Comparison of ENCODE assay signal across 33 cellular contexts in genomic region chr7:11529382-11529781, GRCh38.
"Had no signal": no experiment of that assay in that cellular context is flagged by ENCODE, and none has a peak within 500 bp of the region (broad histone marks: within the 10 kb centered on the region; RNA-seq: fewer than 3 reads in every experiment).

No MANE protein-coding gene starts in this region.

- H3K4me1 Mint-ChIP-seq: activated B cell treated with CpG ODN at 0.5 μM for 24 hours; activated naive CD4-positive, alpha-beta T cell treated with anti-CD3 and anti-CD28 coated beads, Interleukin-2, amount 50 U/mL, for 24 hours; activated naive CD8-positive, alpha-beta T cell treated with anti-CD3 and anti-CD28 coated beads for 36 hours; activated naive CD8-positive, alpha-beta T cell treated with anti-CD3 and anti-CD28 coated beads, Interleukin-2, amount 50 U/mL, for 24 hours had no signal

- H3K27me3 Mint-ChIP-seq: activated B cell treated with CpG ODN at 0.5 μM for 24 hours; activated CD8-positive, alpha-beta T cell treated with anti-CD3 and anti-CD28 coated beads for 36 hours; activated naive CD8-positive, alpha-beta T cell treated with anti-CD3 and anti-CD28 coated beads for 36 hours; activated naive CD8-positive, alpha-beta T cell treated with anti-CD3 and anti-CD28 coated beads, Interleukin-2, amount 50 U/mL, for 24 hours had no signal

- ATAC-seq: activated CD4-positive, CD25-positive, alpha-beta regulatory T cell treated with anti-CD3 and anti-CD28 coated beads, Interleukin-2, amount 50 U/mL, for 24 hours; activated CD8-positive, alpha-beta T cell treated with anti-CD3 and anti-CD28 coated beads for 36 hours; activated naive CD8-positive, alpha-beta T cell treated with anti-CD3 and anti-CD28 coated beads, Interleukin-2, amount 50 U/mL, for 24 hours; body of pancreas; esophagus mucosa had no signal

- H3K27me3 ChIP-seq: adrenal gland, body of pancreas had no signal

- H3K36me3 Mint-ChIP-seq: activated naive CD4-positive, alpha-beta T cell treated with anti-CD3 and anti-CD28 coated beads, Interleukin-2, amount 50 U/mL, for 24 hours; activated naive CD8-positive, alpha-beta T cell treated with anti-CD3 and anti-CD28 coated beads for 36 hours had no signal

- FAIRE-seq: colon, endometrium, endothelial cell of umbilical vein, frontal cortex had no signal

- DNase-seq: activated B cell treated with CpG ODN at 0.5 μM for 24 hours; activated CD4-positive, alpha-beta T cell treated with anti-CD3 and anti-CD28 coated beads for 48 hours; activated CD4-positive, alpha-beta T cell treated with anti-CD3 and anti-CD28 coated beads, Interleukin-2, amount 50 U/mL, for 1 hour; activated CD4-positive, alpha-beta T cell treated with anti-CD3 and anti-CD28 coated beads, Interleukin-2, amount 50 U/mL, for 48 hours; activated CD8-positive, alpha-beta memory T cell treated with anti-CD3 and anti-CD28 coated beads for 24 hours; activated CD8-positive, alpha-beta T cell treated with anti-CD3 and anti-CD28 coated beads for 36 hours; activated effector memory CD4-positive, alpha-beta T cell treated with anti-CD3 and anti-CD28 coated beads, Interleukin-2, amount 50 U/mL, for 16 hours; activated naive CD4-positive, alpha-beta T cell treated with anti-CD3 and anti-CD28 coated beads for 36 hours; activated naive CD8-positive, alpha-beta T cell treated with anti-CD3 and anti-CD28 coated beads for 36 hours; activated naive CD8-positive, alpha-beta T cell treated with anti-CD3 and anti-CD28 coated beads, Interleukin-2, amount 50 U/mL, for 24 hours; activated T-cell treated with anti-CD3 and anti-CD28 coated beads, Interleukin-2, amount 50 U/mL, for 1 hour; activated T-cell treated with anti-CD3 and anti-CD28 coated beads, Interleukin-2, amount 50 U/mL, for 48 hours; adrenal gland; amygdala; aorta; body of pancreas; caudate nucleus; cortex of kidney; dermis blood vessel endothelial cell; effector CD4-positive, alpha-beta T cell; foreskin fibroblast; head of caudate nucleus; T-helper 2 cell had no signal

- H3K9me3 ChIP-seq: adrenal gland, body of pancreas had no signal

- H3K4me3 Mint-ChIP-seq: activated B cell treated with CpG ODN at 0.5 μM for 24 hours; activated CD8-positive, alpha-beta T cell treated with anti-CD3 and anti-CD28 coated beads for 36 hours; activated naive CD4-positive, alpha-beta T cell treated with anti-CD3 and anti-CD28 coated beads for 36 hours; activated naive CD4-positive, alpha-beta T cell treated with anti-CD3 and anti-CD28 coated beads, Interleukin-2, amount 50 U/mL, for 24 hours; activated naive CD8-positive, alpha-beta T cell treated with anti-CD3 and anti-CD28 coated beads for 36 hours; activated naive CD8-positive, alpha-beta T cell treated with anti-CD3 and anti-CD28 coated beads, Interleukin-2, amount 50 U/mL, for 24 hours; activated T-helper 1 cell treated with anti-CD3 and anti-CD28 coated beads, Interleukin-12 subunit alpha, Interleukin-12 subunit beta, Interleukin-2, Interleukin-4 antibody, amounts not matched to agents 30 ng/mL and 10 ng/mL and 1 ng/mL, durations not matched to agents 14 hours and 24 hours and 36 hours had no signal

- H3K27ac Mint-ChIP-seq: activated B cell treated with CpG ODN at 0.5 μM for 24 hours; activated CD8-positive, alpha-beta T cell treated with anti-CD3 and anti-CD28 coated beads for 36 hours; activated naive CD4-positive, alpha-beta T cell treated with anti-CD3 and anti-CD28 coated beads for 36 hours; activated naive CD4-positive, alpha-beta T cell treated with anti-CD3 and anti-CD28 coated beads, Interleukin-2, amount 50 U/mL, for 24 hours; activated naive CD8-positive, alpha-beta T cell treated with anti-CD3 and anti-CD28 coated beads for 36 hours; activated naive CD8-positive, alpha-beta T cell treated with anti-CD3 and anti-CD28 coated beads, Interleukin-2, amount 50 U/mL, for 24 hours; activated T-helper 1 cell treated with anti-CD3 and anti-CD28 coated beads, Interleukin-12 subunit alpha, Interleukin-12 subunit beta, Interleukin-2, Interleukin-4 antibody, amounts not matched to agents 30 ng/mL and 10 ng/mL and 1 ng/mL, durations not matched to agents 14 hours and 24 hours and 36 hours; activated T-helper 2 cell treated with anti-CD3 and anti-CD28 coated beads, Interferon-gamma antibody, Interleukin-2, Interleukin-4, amounts not matched to agents 10 μg/mL and 5 μg/mL and 100 μg/mL, durations not matched to agents 14 hours and 24 hours and 36 hours had no signal

- H3K9me3 Mint-ChIP-seq: activated B cell treated with CpG ODN at 0.5 μM for 24 hours; activated CD8-positive, alpha-beta T cell treated with anti-CD3 and anti-CD28 coated beads for 36 hours; activated naive CD8-positive, alpha-beta T cell treated with anti-CD3 and anti-CD28 coated beads for 36 hours; activated T-helper 1 cell treated with anti-CD3 and anti-CD28 coated beads, Interleukin-12 subunit alpha, Interleukin-12 subunit beta, Interleukin-2, Interleukin-4 antibody, amounts not matched to agents 30 ng/mL and 10 ng/mL and 1 ng/mL, durations not matched to agents 14 hours and 24 hours and 36 hours; activated T-helper 2 cell treated with anti-CD3 and anti-CD28 coated beads, Interferon-gamma antibody, Interleukin-2, Interleukin-4, amounts not matched to agents 10 μg/mL and 5 μg/mL and 100 μg/mL, durations not matched to agents 14 hours and 24 hours and 36 hours had no signal

- H3K36me3 ChIP-seq: adrenal gland had no signal

- H3K4me1 ChIP-seq: adrenal gland, body of pancreas had no signal

- H3K4me3 ChIP-seq: adrenal gland, body of pancreas had no signal

- H3K27ac ChIP-seq: adrenal gland, body of pancreas, epithelial cell of prostate had no signal
